Comparison of ENCODE assay signal across 9 cellular contexts in the genomic region with DNA sequence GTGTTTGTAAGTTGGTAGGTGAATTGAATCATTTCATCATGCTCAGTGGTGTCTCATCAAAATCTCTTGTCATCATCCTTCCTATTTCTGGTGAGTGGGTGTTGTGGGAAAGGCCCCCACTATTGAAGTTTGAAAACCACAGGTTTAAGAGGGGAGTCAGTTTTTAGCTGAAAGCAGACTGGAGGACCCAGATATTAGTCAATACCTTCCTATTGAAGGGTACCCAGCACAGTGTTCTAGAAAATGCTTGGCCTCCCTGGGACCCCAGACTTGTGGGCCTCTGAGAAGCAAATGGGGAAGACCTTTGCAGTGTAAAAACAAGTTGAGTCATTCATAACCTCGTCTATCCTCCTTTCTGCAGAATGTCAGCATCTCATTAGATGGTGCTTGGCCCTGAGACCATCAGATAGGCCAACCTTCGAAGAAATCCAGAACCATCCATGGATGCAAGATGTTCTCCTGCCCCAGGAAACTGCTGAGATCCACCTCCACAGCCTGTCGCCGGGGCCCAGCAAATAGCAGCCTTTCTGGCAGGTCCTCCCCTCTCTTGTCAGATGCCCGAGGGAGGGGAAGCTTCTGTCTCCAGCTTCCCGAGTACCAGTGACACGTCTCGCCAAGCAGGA. TPM values are rescaled to one million over a fixed set of nuclear protein-coding genes. Genes with fewer than 3 reads are reported as not detected.
DNase-seq lines count a peak whose midpoint lies in the region; ATAC-seq and TF ChIP-seq lines count a peak whose summit lies in the region.
"Had no signal": no experiment of that assay in that cellular context is flagged by ENCODE, and none has a peak within 500 bp of the region (broad histone marks: within the 10 kb centered on the region; RNA-seq: fewer than 3 reads in every experiment).

No MANE protein-coding gene starts in this region.

- H3K4me2 ChIP-seq in SK-N-SH, result no peak overlapping the region

- H3K4me1 ChIP-seq in SK-N-SH (ENCODE audit: control insufficient read depth in 1 of 2, insufficient read depth in 2 of 2, low read depth in 1 of 2, low read length in 1 of 2), result peaks cover 4 to 19% of the 10 kb centered on the region in 2 experiments; a peak in 3 of 4 replicates
- H3K4me1 ChIP-seq in transverse colon, result peaks cover 12 to 48% (median 21%) of the 10 kb centered on the region in 4 donors
- H3K4me1 ChIP-seq in tibial nerve, result peaks cover 0 to 40% (median 8%) of the 10 kb centered on the region in 4 donors

- no peak for TF ChIP-seq CTCF in SK-N-SH (IDR thresholded peaks at IDR 0.05)
- no peak for TF ChIP-seq CTCF in mesothelial cell of epicardium (IDR thresholded peaks at IDR 0.05; ENCODE audit: unreplicated experiment)
- no peak for TF ChIP-seq CTCF in transverse colon (IDR thresholded peaks at IDR 0.05)
- no peak for TF ChIP-seq CTCF in tibial nerve (IDR thresholded peaks at IDR 0.05)

- no peak overlapping the region for H3K4me3 ChIP-seq in SK-N-SH (ENCODE audit: low read depth in 2 of 2, low read length in 1 of 2)
- peak overlapping the region in 1 of 4 donors; percentile 92 for H3K4me3 ChIP-seq in transverse colon
- no peak overlapping the region for H3K4me3 ChIP-seq in tibial nerve

- POLR2A ChIA-PET in SK-N-SH (lab: Yijun Ruan, JAX), result interaction anchor here (1.0 to 1.7 kb wide), 3 partner anchors 71 to 120 kb away, joined by 3 to 5 read pairs (median 3); no protein-coding TSS in a partner anchor

- TF ChIP-seq EP300 in SK-N-SH (IDR thresholded peaks at IDR 0.05; ENCODE audit: borderline replicate concordance in 1 of 2, low read depth in 1 of 2, low read length in 1 of 2) (no peak), transverse colon (IDR thresholded peaks at IDR 0.05; ENCODE audit: low read depth) (no peak), tibial nerve (IDR thresholded peaks at IDR 0.05) (no peak)

- H3K9ac ChIP-seq in SK-N-SH, result no peak overlapping the region

- no peaks in the 10 kb centered on the region for H3K27me3 ChIP-seq in SK-N-SH (ENCODE audit: insufficient read depth)
- no peaks in the 10 kb centered on the region for H3K27me3 ChIP-seq in transverse colon
- H3K27me3 ChIP-seq in tibial nerve, result no peaks in the 10 kb centered on the region

- no peak overlapping the region for H2AFZ ChIP-seq in SK-N-SH (ENCODE audit: low read depth)

- H3K79me2 ChIP-seq in SK-N-SH (ENCODE audit: insufficient read depth), result peaks cover 29% of the 10 kb centered on the region

- H3K9me3 ChIP-seq in SK-N-SH, result no peaks in the 10 kb centered on the region
- no peaks in the 10 kb centered on the region for H3K9me3 ChIP-seq in transverse colon
- H3K9me3 ChIP-seq in tibial nerve, result no peaks in the 10 kb centered on the region

- H3K4me3 Mint-ChIP-seq in activated T-helper 2 cell treated with anti-CD3 and anti-CD28 coated beads, Interferon-gamma antibody, Interleukin-2, Interleukin-4, amounts not matched to agents 10 μg/mL and 5 μg/mL and 100 μg/mL, durations not matched to agents 14 hours and 24 hours and 36 hours (ENCODE audit: low read depth), result peak overlapping the region; percentile 94
- H3K4me3 Mint-ChIP-seq in mesothelial cell of epicardium, result peak overlapping the region; percentile 23

- CTCF ChIA-PET in SK-N-SH (lab: Yijun Ruan, JAX), result interaction anchor here (0.7 to 15.1 kb wide), 11 partner anchors 15 to 407 kb away, joined by 4 to 490 read pairs (median 26); no protein-coding TSS in a partner anchor

- no peak for TF ChIP-seq RAD21 in SK-N-SH (IDR thresholded peaks at IDR 0.05; ENCODE audit: low read length)

- DNase-seq in SK-N-SH (no peak), mesothelial cell of epicardium (ENCODE audit: low spot score in 2 of 2, unreplicated experiment in 2 of 2) (no peak), transverse colon (no peak), SKM-1 (lab: John Stamatoyannopoulos, UW; ENCODE audit: unreplicated experiment) (no peak), NOMO-1 treated with dmso at 0.1 percent for 144 hours (lab: John Stamatoyannopoulos, UW; ENCODE audit: unreplicated experiment) (no peak), tibial nerve (ENCODE audit: low spot score in 2 of 2) (no peak)
- DNase-seq in activated T-helper 2 cell treated with anti-CD3 and anti-CD28 coated beads, Interferon-gamma antibody, Interleukin-2, Interleukin-4, amounts not matched to agents 10 μg/mL and 5 μg/mL and 100 μg/mL, durations not matched to agents 14 hours and 24 hours and 36 hours (ENCODE audit: low spot score), result no peak
- DNase-seq: cerebellar nuclear complex had no signal

- no peaks in the 10 kb centered on the region for H3K9me3 Mint-ChIP-seq in activated T-helper 2 cell treated with anti-CD3 and anti-CD28 coated beads, Interferon-gamma antibody, Interleukin-2, Interleukin-4, amounts not matched to agents 10 μg/mL and 5 μg/mL and 100 μg/mL, durations not matched to agents 14 hours and 24 hours and 36 hours
- no peaks in the 10 kb centered on the region for H3K9me3 Mint-ChIP-seq in mesothelial cell of epicardium

- H3K36me3 Mint-ChIP-seq in activated T-helper 2 cell treated with anti-CD3 and anti-CD28 coated beads, Interferon-gamma antibody, Interleukin-2, Interleukin-4, amounts not matched to agents 10 μg/mL and 5 μg/mL and 100 μg/mL, durations not matched to agents 14 hours and 24 hours and 36 hours (ENCODE audit: low read depth), result peaks cover 70% of the 10 kb centered on the region
- H3K36me3 Mint-ChIP-seq in mesothelial cell of epicardium, result peaks cover 20% of the 10 kb centered on the region

- H3K36me3 ChIP-seq in SK-N-SH (replicated peaks in 1 of 2; ENCODE audit: control insufficient read depth in 1 of 2, insufficient read depth in 2 of 2, low read length in 1 of 2), result peaks cover 32 to 35% of the 10 kb centered on the region in 2 experiments
- H3K36me3 ChIP-seq in transverse colon, result peaks cover 0 to 27% (median 15%) of the 10 kb centered on the region in 4 donors
- H3K36me3 ChIP-seq in tibial nerve, result peaks cover 0 to 31% (median 18%) of the 10 kb centered on the region in 3 donors

- H4K20me1 ChIP-seq in SK-N-SH (ENCODE audit: insufficient read depth), result peaks cover 17% of the 10 kb centered on the region

- ATAC-seq in SK-N-SH treated with all-trans-retinoic acid at 6 μM for 48 hours, result no peak

- peaks cover 15% of the 10 kb centered on the region for H3F3A ChIP-seq in SK-N-SH (replicated peaks; ENCODE audit: insufficient read depth)

- no peaks in the 10 kb centered on the region for H3K27me3 Mint-ChIP-seq in activated T-helper 2 cell treated with anti-CD3 and anti-CD28 coated beads, Interferon-gamma antibody, Interleukin-2, Interleukin-4, amounts not matched to agents 10 μg/mL and 5 μg/mL and 100 μg/mL, durations not matched to agents 14 hours and 24 hours and 36 hours (ENCODE audit: low read depth)
- H3K27me3 Mint-ChIP-seq in mesothelial cell of epicardium (ENCODE audit: low read depth), result no peaks in the 10 kb centered on the region

- H3K4me1 Mint-ChIP-seq in activated T-helper 2 cell treated with anti-CD3 and anti-CD28 coated beads, Interferon-gamma antibody, Interleukin-2, Interleukin-4, amounts not matched to agents 10 μg/mL and 5 μg/mL and 100 μg/mL, durations not matched to agents 14 hours and 24 hours and 36 hours (ENCODE audit: low read depth), result peaks cover 60% of the 10 kb centered on the region
- H3K4me1 Mint-ChIP-seq in mesothelial cell of epicardium, result peaks cover 26% of the 10 kb centered on the region

- no peaks in the 10 kb centered on the region for H3K9me2 ChIP-seq in SK-N-SH

- in situ Hi-C loops in transverse colon (cut with MboI; ENCODE audit: low pct_ligation_motif_present in 1 of 4, low pct_unique_long_range_greater_than_20kb in 1 of 4, low sequenced_read_pairs in 3 of 4), result loop anchor here (5.0 kb wide), 1 partner anchor 121 kb away; no protein-coding TSS in a partner anchor

- H3K27ac Mint-ChIP-seq in activated T-helper 2 cell treated with anti-CD3 and anti-CD28 coated beads, Interferon-gamma antibody, Interleukin-2, Interleukin-4, amounts not matched to agents 10 μg/mL and 5 μg/mL and 100 μg/mL, durations not matched to agents 14 hours and 24 hours and 36 hours, result peak overlapping the region; percentile 95
- no peak overlapping the region for H3K27ac Mint-ChIP-seq in mesothelial cell of epicardium

- 44% methylated on average over 3 of the region's 8 CpGs for WGBS in SK-N-SH (ENCODE audit: low lambda C conversion rate)
- 62 to 74% methylated on average over 2 to 7 of the region's 8 CpGs for WGBS in transverse colon (ENCODE audit: low coverage in 1 of 2), 2 donors
- 68 to 71% methylated on average over 8 of the region's 8 CpGs for WGBS in tibial nerve, 2 donors

- no peak overlapping the region; a peak in 1 of 4 replicates for H3K27ac ChIP-seq in SK-N-SH (ENCODE audit: low read depth in 2 of 2, low read length in 1 of 2)
- H3K27ac ChIP-seq in transverse colon, result peak overlapping the region; percentile 40 to 98 (median 72)
- H3K27ac ChIP-seq in tibial nerve, result peak overlapping the region in 1 of 4 donors; percentile 33

- intact Hi-C loops in activated T-helper 2 cell treated with anti-CD3 and anti-CD28 coated beads, Interferon-gamma antibody, Interleukin-2, Interleukin-4, amounts not matched to agents 10 μg/mL and 5 μg/mL and 100 μg/mL, durations not matched to agents 14 hours and 24 hours and 36 hours (cut with micrococcal nuclease), result loop anchor here (1.0 to 5.0 kb wide), 7 partner anchors 10 to 261 kb away; no protein-coding TSS in a partner anchor
- intact Hi-C loops in transverse colon (cut with DNase I; ENCODE audit: low total_unique reads), result loop anchor here (5.0 kb wide), 1 partner anchor 41 kb away; no protein-coding TSS in a partner anchor

- TF ChIP-seq POLR2A in transverse colon (IDR thresholded peaks at IDR 0.05) (no peak), tibial nerve (IDR thresholded peaks at IDR 0.05) (no peak)

TF ChIP-seq in SK-N-SH treated with all-trans-retinoic acid at 6 μM for 48 hours, 23 proteins besides CTCF, POLR2A, EP300 and RAD21 (continues in another document):
- no peak for TF ChIP-seq ZNF70 (CRISPR knock-in tag; IDR thresholded peaks at IDR 0.05)

RNA-seq across cellular contexts. Expression of a gene that starts 3.7 kb away (rescaled TPM):
- polyA plus RNA-seq in SK-N-SH (2012; rRNA removed), result 33.9 and 35.3 TPM in 2 replicates
- 18.9 and 20.6 TPM in 2 replicates for polyA plus RNA-seq in SK-N-SH (2012; cell fraction: cytosol; rRNA removed)
- polyA plus RNA-seq in SK-N-SH (2012; cell fraction: nucleus; rRNA removed), result 90.2 and 138 TPM in 2 replicates
- 151 and 161 TPM in 2 replicates for total RNA-seq in activated T-helper 2 cell treated with anti-CD3 and anti-CD28 coated beads, Interferon-gamma antibody, Interleukin-2, Interleukin-4, amounts not matched to agents 10 μg/mL and 5 μg/mL and 100 μg/mL, durations not matched to agents 14 hours and 24 hours and 36 hours
- total RNA-seq in mesothelial cell of epicardium (26.2 to 30.3 TPM (median 28.6 TPM) in 3 replicates), transverse colon (100 to 1,000 TPM in 1 of 4 donors, 10 to 100 TPM in 2, 1 to 10 TPM in 1; 6.8 to 102 (median 24.0) TPM), tibial nerve (10 to 100 TPM in 1 of 4 donors, 1 to 10 TPM in 3; 2.8 to 22.8 (median 6.6) TPM)

Comparison
In these comparisons a context has a peak if more than half of its experiments do, and no peak if none do; other contexts are left out.
1. H3K27ac ChIP-seq: peak in transverse colon (4 of 4); none in SK-N-SH (0 of 2).